Comparison of ENCODE assay signal across 16 cellular contexts in genomic region chr6:41346435-41346834, GRCh38. TPM values are rescaled to one million over a fixed set of nuclear protein-coding genes. Genes with fewer than 3 reads are reported as not detected.
DNase-seq lines count a peak whose midpoint lies in the region; ATAC-seq and TF ChIP-seq lines count a peak whose summit lies in the region.
"Had no signal": no experiment of that assay in that cellular context is flagged by ENCODE, and none has a peak within 500 bp of the region (broad histone marks: within the 10 kb centered on the region; RNA-seq: fewer than 3 reads in every experiment).

No MANE protein-coding gene starts in this region.

- peaks cover 14% of the 10 kb centered on the region for H3K36me3 Mint-ChIP-seq in activated CD4-positive, alpha-beta T cell treated with anti-CD3 and anti-CD28 coated beads, Interleukin-2, amount 10 ng/mL, durations not matched to agents 7 days and 5 days (ENCODE audit: low read depth)
- H3K36me3 Mint-ChIP-seq in activated CD4-positive, alpha-beta T cell treated with anti-CD3 and anti-CD28 coated beads, Interleukin-2, amount 10 ng/mL, durations not matched to agents 24 days and 14 days (ENCODE audit: low read depth): peaks cover 6% of the 10 kb centered on the region
- no peaks in the 10 kb centered on the region for H3K36me3 Mint-ChIP-seq in stimulated activated naive CD8-positive, alpha-beta T cell treated with anti-CD3 and anti-CD28 coated beads, Interleukin-15, Interleukin-2, amounts not matched to agents 100 ng/mL and 50 ng/mL, for 24 hours (ENCODE audit: low read depth)
- no peaks in the 10 kb centered on the region for H3K36me3 Mint-ChIP-seq in type B pancreatic cell

- peaks cover 8% of the 10 kb centered on the region for H3K27me3 ChIP-seq in brain microvascular endothelial cell (replicated peaks)

- TF ChIP-seq CTCF in type B pancreatic cell (conservative IDR thresholded peaks at IDR 0.05): no peak
- no peak for TF ChIP-seq CTCF in brain microvascular endothelial cell (IDR thresholded peaks at IDR 0.05; ENCODE audit: low read depth, low read length, missing control alignments)

- peaks cover 23% of the 10 kb centered on the region for H3K9me3 Mint-ChIP-seq in activated CD4-positive, alpha-beta T cell treated with anti-CD3 and anti-CD28 coated beads, Interleukin-2, amount 10 ng/mL, durations not matched to agents 7 days and 5 days
- peaks cover 13% of the 10 kb centered on the region for H3K9me3 Mint-ChIP-seq in activated CD4-positive, alpha-beta T cell treated with anti-CD3 and anti-CD28 coated beads, Interleukin-2, amount 10 ng/mL, durations not matched to agents 24 days and 14 days
- no peaks in the 10 kb centered on the region for H3K9me3 Mint-ChIP-seq in stimulated activated naive CD8-positive, alpha-beta T cell treated with anti-CD3 and anti-CD28 coated beads, Interleukin-15, Interleukin-2, amounts not matched to agents 100 ng/mL and 50 ng/mL, for 24 hours
- H3K9me3 Mint-ChIP-seq in type B pancreatic cell: peaks cover 17% of the 10 kb centered on the region

- peak overlapping the region; percentile 76 for H3K27ac Mint-ChIP-seq in activated CD4-positive, alpha-beta T cell treated with anti-CD3 and anti-CD28 coated beads, Interleukin-2, amount 10 ng/mL, durations not matched to agents 7 days and 5 days
- H3K27ac Mint-ChIP-seq in activated CD4-positive, alpha-beta T cell treated with anti-CD3 and anti-CD28 coated beads, Interleukin-2, amount 10 ng/mL, durations not matched to agents 24 days and 14 days: no peak overlapping the region
- peak overlapping the region; percentile 53 for H3K27ac Mint-ChIP-seq in stimulated activated naive CD8-positive, alpha-beta T cell treated with anti-CD3 and anti-CD28 coated beads, Interleukin-15, Interleukin-2, amounts not matched to agents 100 ng/mL and 50 ng/mL, for 24 hours
- H3K27ac Mint-ChIP-seq in type B pancreatic cell: no peak overlapping the region

- no peak for ATAC-seq in stimulated activated naive CD8-positive, alpha-beta T cell treated with anti-CD3 and anti-CD28 coated beads, Interleukin-15, Interleukin-2, amounts not matched to agents 100 U/mL and 50 U/mL, for 24 hours
- no peak for ATAC-seq in HG03159 (IDR thresholded peaks at IDR 0.05; ENCODE audit: unreplicated experiment)

- H3K36me3 ChIP-seq in brain microvascular endothelial cell (replicated peaks): no peaks in the 10 kb centered on the region

- intact Hi-C loops in activated CD4-positive, alpha-beta T cell treated with anti-CD3 and anti-CD28 coated beads, Interleukin-2, amount 10 ng/mL, durations not matched to agents 24 days and 14 days (cut with micrococcal nuclease): no loop called here

- H3K27ac ChIP-seq in brain microvascular endothelial cell: no peak overlapping the region

- DNase-seq in activated CD4-positive, alpha-beta T cell treated with anti-CD3 and anti-CD28 coated beads, Interleukin-2, amount 10 ng/mL, durations not matched to agents 7 days and 5 days: no peak
- no peak for DNase-seq in activated CD4-positive, alpha-beta T cell treated with anti-CD3 and anti-CD28 coated beads, Interleukin-2, amount 10 ng/mL, durations not matched to agents 24 days and 14 days
- no peak for DNase-seq in stimulated activated naive CD8-positive, alpha-beta T cell treated with anti-CD3 and anti-CD28 coated beads, Interleukin-15, Interleukin-2, amounts not matched to agents 100 U/mL and 50 U/mL, for 24 hours
- DNase-seq in left kidney (ENCODE audit: low read depth, low spot score): peak; percentile 62
- peak; percentile 40 for DNase-seq in type B pancreatic cell (ENCODE audit: extremely low spot score, unreplicated experiment)
- DNase-seq in brain microvascular endothelial cell: no peak
- DNase-seq: C1 segment of cervical spinal cord, H9, IMR-90, NCI-H1417, NCI-H1930, NCI-H2171, NCI-H510A, NCI-H82 had no signal

- no peak overlapping the region for H3K4me3 ChIP-seq in brain microvascular endothelial cell (ENCODE audit: low read depth, low read length)

- peaks cover 25% of the 10 kb centered on the region for H3K27me3 Mint-ChIP-seq in activated CD4-positive, alpha-beta T cell treated with anti-CD3 and anti-CD28 coated beads, Interleukin-2, amount 10 ng/mL, durations not matched to agents 7 days and 5 days
- peaks cover 20% of the 10 kb centered on the region for H3K27me3 Mint-ChIP-seq in activated CD4-positive, alpha-beta T cell treated with anti-CD3 and anti-CD28 coated beads, Interleukin-2, amount 10 ng/mL, durations not matched to agents 24 days and 14 days
- H3K27me3 Mint-ChIP-seq in stimulated activated naive CD8-positive, alpha-beta T cell treated with anti-CD3 and anti-CD28 coated beads, Interleukin-15, Interleukin-2, amounts not matched to agents 100 ng/mL and 50 ng/mL, for 24 hours: no peaks in the 10 kb centered on the region
- H3K27me3 Mint-ChIP-seq in type B pancreatic cell: peaks cover 50% of the 10 kb centered on the region

- POLR2A ChIA-PET in activated CD4-positive, alpha-beta T cell treated with anti-CD3 and anti-CD28 coated beads, Interleukin-2, amount 10 ng/mL, durations not matched to agents 7 days and 5 days (lab: Charles Lee): no interaction called here

- CTCF ChIA-PET in activated CD4-positive, alpha-beta T cell treated with anti-CD3 and anti-CD28 coated beads, Interleukin-2, amount 10 ng/mL, durations not matched to agents 7 days and 5 days (lab: Charles Lee): interaction anchor here (1.1 to 1.2 kb wide), 2 partner anchors 26 to 337 kb away, joined by 3 read pairs; no protein-coding TSS in a partner anchor

- in situ Hi-C loops in brain microvascular endothelial cell (cut with HindIII; ENCODE audit: low pct_ligation_motif_present, low sequenced_read_pairs): no loop called here

- no peak overlapping the region for H3K4me3 Mint-ChIP-seq in activated CD4-positive, alpha-beta T cell treated with anti-CD3 and anti-CD28 coated beads, Interleukin-2, amount 10 ng/mL, durations not matched to agents 7 days and 5 days
- no peak overlapping the region for H3K4me3 Mint-ChIP-seq in activated CD4-positive, alpha-beta T cell treated with anti-CD3 and anti-CD28 coated beads, Interleukin-2, amount 10 ng/mL, durations not matched to agents 24 days and 14 days
- no peak overlapping the region for H3K4me3 Mint-ChIP-seq in stimulated activated naive CD8-positive, alpha-beta T cell treated with anti-CD3 and anti-CD28 coated beads, Interleukin-15, Interleukin-2, amounts not matched to agents 100 ng/mL and 50 ng/mL, for 24 hours
- H3K4me3 Mint-ChIP-seq in type B pancreatic cell: no peak overlapping the region
- H3K4me3 Mint-ChIP-seq: H9 had no signal

- H3K4me1 Mint-ChIP-seq in activated CD4-positive, alpha-beta T cell treated with anti-CD3 and anti-CD28 coated beads, Interleukin-2, amount 10 ng/mL, durations not matched to agents 7 days and 5 days: peaks cover 43% of the 10 kb centered on the region
- H3K4me1 Mint-ChIP-seq in activated CD4-positive, alpha-beta T cell treated with anti-CD3 and anti-CD28 coated beads, Interleukin-2, amount 10 ng/mL, durations not matched to agents 24 days and 14 days: peaks cover 27% of the 10 kb centered on the region
- H3K4me1 Mint-ChIP-seq in stimulated activated naive CD8-positive, alpha-beta T cell treated with anti-CD3 and anti-CD28 coated beads, Interleukin-15, Interleukin-2, amounts not matched to agents 100 ng/mL and 50 ng/mL, for 24 hours (ENCODE audit: low read depth): peaks cover 21% of the 10 kb centered on the region
- H3K4me1 Mint-ChIP-seq in type B pancreatic cell (ENCODE audit: unreplicated experiment): peaks cover 14% of the 10 kb centered on the region

RNA-seq across cellular contexts. Expression of gene NCR2, which starts 11.0 kb away (rescaled TPM):
- total RNA-seq in activated CD4-positive, alpha-beta T cell treated with anti-CD3 and anti-CD28 coated beads, Interleukin-2, amount 10 ng/mL, durations not matched to agents 7 days and 5 days: not detected
- not detected in 2 replicates for total RNA-seq in activated CD4-positive, alpha-beta T cell treated with anti-CD3 and anti-CD28 coated beads, Interleukin-2, amount 10 ng/mL, durations not matched to agents 24 days and 14 days
- not detected in 2 replicates for total RNA-seq in type B pancreatic cell (ENCODE audit: low replicate concordance)
- total RNA-seq: H9, IMR-90 had no signal

RNA-seq across cellular contexts. Expression of gene TREM1, which starts 60.0 kb away (rescaled TPM):
- under 1 TPM in 1 of 2 experiments, not detected in 1; 0.40 TPM for total RNA-seq in activated CD4-positive, alpha-beta T cell treated with anti-CD3 and anti-CD28 coated beads, Interleukin-2, amount 10 ng/mL, durations not matched to agents 7 days and 5 days
- 0.43 TPM in 1 of 2 replicates, not detected in the other for total RNA-seq in activated CD4-positive, alpha-beta T cell treated with anti-CD3 and anti-CD28 coated beads, Interleukin-2, amount 10 ng/mL, durations not matched to agents 24 days and 14 days
- total RNA-seq in type B pancreatic cell (ENCODE audit: low replicate concordance): not detected in 2 replicates
- total RNA-seq: H9, IMR-90 had no signal

Comparison
In these comparisons a context has a peak if more than half of its experiments do, and no peak if none do; other contexts are left out.
1. H3K27ac Mint-ChIP-seq: peak in activated CD4-positive, alpha-beta T cell treated with anti-CD3 and anti-CD28 coated beads, Interleukin-2, amount 10 ng/mL, durations not matched to agents 7 days and 5 days (single experiment) and stimulated activated naive CD8-positive, alpha-beta T cell treated with anti-CD3 and anti-CD28 coated beads, Interleukin-15, Interleukin-2, amounts not matched to agents 100 ng/mL and 50 ng/mL, for 24 hours (single experiment); none in activated CD4-positive, alpha-beta T cell treated with anti-CD3 and anti-CD28 coated beads, Interleukin-2, amount 10 ng/mL, durations not matched to agents 24 days and 14 days (single experiment) and type B pancreatic cell (single experiment).
2. DNase-seq: peak in left kidney (single experiment) and type B pancreatic cell (single experiment); none in activated CD4-positive, alpha-beta T cell treated with anti-CD3 and anti-CD28 coated beads, Interleukin-2, amount 10 ng/mL, durations not matched to agents 7 days and 5 days (single experiment), activated CD4-positive, alpha-beta T cell treated with anti-CD3 and anti-CD28 coated beads, Interleukin-2, amount 10 ng/mL, durations not matched to agents 24 days and 14 days (single experiment), stimulated activated naive CD8-positive, alpha-beta T cell treated with anti-CD3 and anti-CD28 coated beads, Interleukin-15, Interleukin-2, amounts not matched to agents 100 U/mL and 50 U/mL, for 24 hours (single experiment) and brain microvascular endothelial cell (single experiment).